2 cellular contexts compared by ENCODE assay signal in the genomic region with DNA sequence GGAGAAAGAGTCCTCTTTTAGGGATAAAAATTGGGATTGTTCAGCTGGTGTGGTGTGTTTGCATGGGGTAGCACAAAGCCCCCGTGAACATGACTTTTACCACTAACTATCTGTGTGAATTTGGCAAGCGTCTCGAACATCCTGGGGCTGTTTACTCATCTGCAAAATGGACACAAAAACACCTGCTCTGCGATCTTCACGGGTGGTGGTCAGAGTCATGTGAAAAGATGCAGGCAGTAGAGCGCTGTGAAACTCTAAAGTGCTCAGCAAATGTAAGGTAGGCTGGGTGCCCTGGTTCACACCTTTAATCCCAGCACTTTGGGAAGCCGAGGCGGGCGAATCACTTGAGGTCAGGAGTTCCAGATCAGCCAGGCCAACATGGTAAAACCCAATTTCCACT. TPM values are rescaled to one million over a fixed set of nuclear protein-coding genes. Genes with fewer than 3 reads are reported as not detected.
"Had no signal": no experiment of that assay in that cellular context is flagged by ENCODE, and none has a peak within 500 bp of the region (broad histone marks: within the 10 kb centered on the region; RNA-seq: fewer than 3 reads in every experiment).

No MANE protein-coding gene starts in this region.

RNA-seq across cellular contexts. Expression of gene NUDT4B, which starts 27.7 kb away (rescaled TPM):
- total RNA-seq: ureter, vagina had no signal
